Comparison of ENCODE assay signal across 2 cellular contexts in the genomic region with DNA sequence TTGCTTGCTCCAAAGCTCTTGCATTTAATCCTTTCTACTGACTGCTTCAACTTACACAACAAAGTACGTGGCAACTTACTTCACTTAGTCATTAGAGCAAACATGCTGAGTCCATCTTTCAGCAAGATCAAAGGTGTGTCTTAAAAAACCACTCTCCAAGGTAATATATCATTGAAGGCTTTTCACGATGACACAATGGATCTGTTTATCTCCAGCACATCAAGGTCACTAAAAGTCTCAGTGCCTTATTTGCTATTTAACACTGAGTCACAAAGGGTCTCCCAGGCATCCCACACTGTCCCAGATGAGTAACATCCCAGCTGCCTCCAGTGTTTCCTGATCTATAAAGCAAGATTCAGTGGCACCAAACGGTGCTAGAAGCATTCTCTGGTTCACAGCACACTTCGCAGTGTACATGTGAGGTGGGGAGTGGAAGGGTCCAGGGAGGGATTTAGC.
A peak's percentile ranks its signal among the peaks of the same experiment; 100 is the strongest.
TF ChIP-seq lines count a peak whose summit lies in the region.

No MANE protein-coding gene starts in this region.

TF ChIP-seq in A549, 52 proteins besides CTCF, POLR2A, EP300 and RAD21:
- TF ChIP-seq GATA3 (IDR thresholded peaks at IDR 0.05; ENCODE audit: borderline replicate concordance) (peak; percentile 55; the same call in 1 of the 2 replicates), JUNB (IDR thresholded peaks at IDR 0.05) (peak; percentile 69), CHD2 (IDR thresholded peaks at IDR 0.05; ENCODE audit: low read length, partially characterized antibody) (no peak), FOSL2 (IDR thresholded peaks at IDR 0.05) (0 out of 2 replicates have a peak, but pooled peaks have one; percentile 8), FOSL2 (CRISPR knock-in tag; IDR thresholded peaks at IDR 0.05) (peak; percentile 32; the same call in 1 of the 2 replicates)
- TF ChIP-seq, protein P1, sequence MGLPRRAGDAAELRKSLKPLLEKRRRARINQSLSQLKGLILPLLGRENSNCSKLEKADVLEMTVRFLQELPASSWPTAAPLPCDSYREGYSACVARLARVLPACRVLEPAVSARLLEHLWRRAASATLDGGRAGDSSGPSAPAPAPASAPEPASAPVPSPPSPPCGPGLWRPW (IDR thresholded peaks at IDR 0.05), result no peak
- TF ChIP-seq, protein P2, sequence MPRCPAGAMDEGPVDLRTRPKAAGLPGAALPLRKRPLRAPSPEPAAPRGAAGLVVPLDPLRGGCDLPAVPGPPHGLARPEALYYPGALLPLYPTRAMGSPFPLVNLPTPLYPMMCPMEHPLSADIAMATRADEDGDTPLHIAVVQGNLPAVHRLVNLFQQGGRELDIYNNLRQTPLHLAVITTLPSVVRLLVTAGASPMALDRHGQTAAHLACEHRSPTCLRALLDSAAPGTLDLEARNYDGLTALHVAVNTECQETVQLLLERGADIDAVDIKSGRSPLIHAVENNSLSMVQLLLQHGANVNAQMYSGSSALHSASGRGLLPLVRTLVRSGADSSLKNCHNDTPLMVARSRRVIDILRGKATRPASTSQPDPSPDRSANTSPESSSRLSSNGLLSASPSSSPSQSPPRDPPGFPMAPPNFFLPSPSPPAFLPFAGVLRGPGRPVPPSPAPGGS (IDR thresholded peaks at IDR 0.05), result no peak

TF ChIP-seq in IMR-90, 13 proteins besides CTCF, POLR2A, EP300 and RAD21:
- no peak for TF ChIP-seq BHLHE40 (IDR thresholded peaks at IDR 0.05; ENCODE audit: low read depth, low read length)
- no peak for TF ChIP-seq CHD1 (IDR thresholded peaks at IDR 0.05; ENCODE audit: low read depth, low read length)
- TF ChIP-seq SMC3 (IDR thresholded peaks at IDR 0.05; ENCODE audit: low read depth, low read length), result no peak
- TF ChIP-seq MXI1 (IDR thresholded peaks at IDR 0.05; ENCODE audit: borderline replicate concordance, low read depth, low read length), result no peak
- no peak for TF ChIP-seq MAFK (IDR thresholded peaks at IDR 0.05; ENCODE audit: low read depth, low read length)
- TF ChIP-seq NFE2L2 (IDR thresholded peaks at IDR 0.05; ENCODE audit: low read depth, low read length), result no peak
- no peak for TF ChIP-seq RFX5 (IDR thresholded peaks at IDR 0.05; ENCODE audit: low read depth, low read length)
- TF ChIP-seq, protein P3, sequence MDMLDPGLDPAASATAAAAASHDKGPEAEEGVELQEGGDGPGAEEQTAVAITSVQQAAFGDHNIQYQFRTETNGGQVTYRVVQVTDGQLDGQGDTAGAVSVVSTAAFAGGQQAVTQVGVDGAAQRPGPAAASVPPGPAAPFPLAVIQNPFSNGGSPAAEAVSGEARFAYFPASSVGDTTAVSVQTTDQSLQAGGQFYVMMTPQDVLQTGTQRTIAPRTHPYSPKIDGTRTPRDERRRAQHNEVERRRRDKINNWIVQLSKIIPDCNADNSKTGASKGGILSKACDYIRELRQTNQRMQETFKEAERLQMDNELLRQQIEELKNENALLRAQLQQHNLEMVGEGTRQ (IDR thresholded peaks at IDR 0.05; ENCODE audit: low read depth, low read length), result no peak
- TF ChIP-seq CEBPB (IDR thresholded peaks at IDR 0.05; ENCODE audit: low read depth, low read length), result no peak
- TF ChIP-seq, protein P4, sequence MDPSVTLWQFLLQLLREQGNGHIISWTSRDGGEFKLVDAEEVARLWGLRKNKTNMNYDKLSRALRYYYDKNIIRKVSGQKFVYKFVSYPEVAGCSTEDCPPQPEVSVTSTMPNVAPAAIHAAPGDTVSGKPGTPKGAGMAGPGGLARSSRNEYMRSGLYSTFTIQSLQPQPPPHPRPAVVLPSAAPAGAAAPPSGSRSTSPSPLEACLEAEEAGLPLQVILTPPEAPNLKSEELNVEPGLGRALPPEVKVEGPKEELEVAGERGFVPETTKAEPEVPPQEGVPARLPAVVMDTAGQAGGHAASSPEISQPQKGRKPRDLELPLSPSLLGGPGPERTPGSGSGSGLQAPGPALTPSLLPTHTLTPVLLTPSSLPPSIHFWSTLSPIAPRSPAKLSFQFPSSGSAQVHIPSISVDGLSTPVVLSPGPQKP (IDR thresholded peaks at IDR 0.05; ENCODE audit: borderline replicate concordance, low read depth, low read length), result no peak
- no peak for TF ChIP-seq FOS (IDR thresholded peaks at IDR 0.05; ENCODE audit: low read depth, low read length)
